In genomic region chr2:58866040-58866439, GRCh38 we compare ENCODE assay signal across 1 cellular context.
TF ChIP-seq lines count a peak whose summit lies in the region.

No MANE protein-coding gene starts in this region.

TF ChIP-seq in GM23338, 12 proteins besides CTCF, POLR2A, EP300 and RAD21 (continued from another document):
- TF ChIP-seq ZNF462 (CRISPR knock-in tag; IDR thresholded peaks at IDR 0.05) = peak; percentile 71; the same call in 1 of the 2 replicates
